24 cellular contexts compared by ENCODE assay signal in genomic region chr9:105979359-105979758, GRCh38.
DNase-seq lines count a peak whose midpoint lies in the region; ATAC-seq and TF ChIP-seq lines count a peak whose summit lies in the region.
"Had no signal": no experiment of that assay in that cellular context is flagged by ENCODE, and none has a peak within 500 bp of the region (broad histone marks: within the 10 kb centered on the region; RNA-seq: fewer than 3 reads in every experiment).

No MANE protein-coding gene starts in this region.

- H3K4me3 Mint-ChIP-seq in brain = peak overlapping the region in 1 of 5 experiments; percentile 25
- no peak overlapping the region for H3K4me3 Mint-ChIP-seq in effector memory CD8-positive, alpha-beta T cell
- H3K4me3 Mint-ChIP-seq: B cell, H9, HFFc6 had no signal

- no peaks in the 10 kb centered on the region for H3K36me3 Mint-ChIP-seq in brain
- no peaks in the 10 kb centered on the region for H3K36me3 Mint-ChIP-seq in effector memory CD8-positive, alpha-beta T cell (ENCODE audit: insufficient read depth)

- TF ChIP-seq CTCF in brain (conservative IDR thresholded peaks at IDR 0.05) = no peak

- peaks cover 3% of the 10 kb centered on the region for H3K27me3 Mint-ChIP-seq in brain
- H3K27me3 Mint-ChIP-seq in effector memory CD8-positive, alpha-beta T cell = no peaks in the 10 kb centered on the region

- H3K9me3 Mint-ChIP-seq in brain = peaks cover 2 to 7% (median 4%) of the 10 kb centered on the region in 5 experiments
- peaks cover 6% of the 10 kb centered on the region in 2 donors for H3K9me3 Mint-ChIP-seq in effector memory CD8-positive, alpha-beta T cell
- H3K9me3 Mint-ChIP-seq: H9 had no signal

- peaks cover 60% of the 10 kb centered on the region for H3K4me1 Mint-ChIP-seq in brain
- H3K4me1 Mint-ChIP-seq in effector memory CD8-positive, alpha-beta T cell (ENCODE audit: low read depth in 2 of 2) = no peaks in the 10 kb centered on the region
- H3K4me1 Mint-ChIP-seq: B cell had no signal

- DNase-seq in NCI-H345 (lab: John Stamatoyannopoulos, UW) (peak; percentile 3), NCI-H345 treated with DMSO at 0.1 percent for 48 hours (lab: John Stamatoyannopoulos, UW; ENCODE audit: unreplicated experiment) (no peak), left kidney (ENCODE audit: low read depth, low spot score) (peak; percentile 58), NCI-H226 (no peak), hepatic stellate cell (ENCODE audit: low spot score) (no peak)
- no peak for DNase-seq in effector memory CD8-positive, alpha-beta T cell
- DNase-seq in activated CD4-positive, alpha-beta T cell treated with anti-CD3 and anti-CD28 coated beads, Interleukin-2, amount 50 U/mL, for 4 hours = no peak
- DNase-seq: DND-41; GM23248; H9; HFFc6; KBM-7; MM.1S; NCI-H1048; NCI-H1417 treated with DMSO at 0.1 percent for 48 hours; NCI-H1930; NCI-H510A treated with DMSO at 0.1 percent for 48 hours; NCI-H748 treated with DMSO at 0.1 percent for 48 hours; NK-92 treated with Interleukin-12 subunit alpha and Interleukin-12 subunit beta, amount 100 ng/mL, for 24 hours; SIG-M5 had no signal

- ATAC-seq in effector memory CD8-positive, alpha-beta T cell (replicated peaks) = no peak
- ATAC-seq: A549, GM12878 had no signal

- H3K27ac Mint-ChIP-seq in brain = peak overlapping the region; percentile 54 to 87 (median 68)
- H3K27ac Mint-ChIP-seq in effector memory CD8-positive, alpha-beta T cell = no peak overlapping the region
- H3K27ac Mint-ChIP-seq: B cell, H9, HFFc6 had no signal

Comparison
In these comparisons a context has a peak if more than half of its experiments do, and no peak if none do; other contexts are left out.
1. DNase-seq: peak in NCI-H345 (single experiment) and left kidney (single experiment); none in NCI-H345 treated with DMSO at 0.1 percent for 48 hours (single experiment), effector memory CD8-positive, alpha-beta T cell (0 of 3), activated CD4-positive, alpha-beta T cell treated with anti-CD3 and anti-CD28 coated beads, Interleukin-2, amount 50 U/mL, for 4 hours (0 of 2), NCI-H226 (single experiment) and hepatic stellate cell (single experiment).
2. H3K27ac Mint-ChIP-seq: peak in brain (5 of 5); none in effector memory CD8-positive, alpha-beta T cell (0 of 2).